ENCODE assay signal across 1 cellular context in genomic region chr1:46036894-46037596, GRCh38.
A peak's percentile ranks its signal among the peaks of the same experiment; 100 is the strongest.
TF ChIP-seq lines count a peak whose summit lies in the region.

No MANE protein-coding gene starts in this region.

TF ChIP-seq in GM12878, 131 proteins besides CTCF, POLR2A, EP300 and RAD21 (continued from another document):
- TF ChIP-seq SMARCA5 (IDR thresholded peaks at IDR 0.05) (0 out of 2 replicates have a peak, but pooled peaks have one; percentile 80), YY1 (IDR thresholded peaks at IDR 0.05; ENCODE audit: low read depth, low read length) (peak; percentile 86), RUNX3 (IDR thresholded peaks at IDR 0.05; ENCODE audit: low read length) (peak; percentile 18; the same call in 1 of the 2 replicates), SMAD1 (IDR thresholded peaks at IDR 0.05; ENCODE audit: low read depth, partially characterized antibody) (no peak), CREM (IDR thresholded peaks at IDR 0.05; ENCODE audit: low read depth) (no peak), ATF3 (IDR thresholded peaks at IDR 0.05; ENCODE audit: borderline replicate concordance, extremely low read depth, low read depth, low read length) (peak; percentile 11; the same call in 1 of the 2 replicates), POU2F2 (IDR thresholded peaks at IDR 0.05; ENCODE audit: borderline replicate concordance, low read depth, low read length) (peak; percentile 98), GATAD2B (conservative IDR thresholded peaks at IDR 0.05; ENCODE audit: low read depth) (no peak), IKZF1 (conservative IDR thresholded peaks at IDR 0.05) (0 out of 2 replicates have a peak, but pooled peaks have one; percentile 31), PBX3 (IDR thresholded peaks at IDR 0.05; ENCODE audit: insufficient replicate concordance, low read depth, low read length) (no peak), ZSCAN29 (IDR thresholded peaks at IDR 0.05) (no peak), NBN (IDR thresholded peaks at IDR 0.05) (0 out of 2 replicates have a peak, but pooled peaks have one; percentile 57), REST (IDR thresholded peaks at IDR 0.05; ENCODE audit: low read depth, low read length) (no peak), SRF (IDR thresholded peaks at IDR 0.05; ENCODE audit: low read depth in 2 of 2, low read length in 2 of 2) (0 out of 4 replicates have a peak, but pooled peaks of 1 of the 2 experiments have one; percentile 55), NFYA (IDR thresholded peaks at IDR 0.05; ENCODE audit: borderline replicate concordance, low read depth, low read length) (no peak), ZNF24 (IDR thresholded peaks at IDR 0.05) (0 out of 2 replicates have a peak, but pooled peaks have one; percentile 50), ESRRA (IDR thresholded peaks at IDR 0.05; ENCODE audit: low read length) (no peak), SMC3 (IDR thresholded peaks at IDR 0.05; ENCODE audit: borderline replicate concordance, low read length) (peak; percentile 100), ZNF207 (IDR thresholded peaks at IDR 0.05; ENCODE audit: borderline replicate concordance) (0 out of 2 replicates have a peak, but pooled peaks have one; percentile 49), FOXM1 (IDR thresholded peaks at IDR 0.05; ENCODE audit: low read depth, low read length) (peak; percentile 55; the same call in 1 of the 2 replicates), MEF2A (IDR thresholded peaks at IDR 0.05; ENCODE audit: insufficient read depth, low read depth, low read length) (0 out of 2 replicates have a peak, but pooled peaks have one; percentile 45)
